37 cellular contexts compared by ENCODE assay signal in the genomic region with DNA sequence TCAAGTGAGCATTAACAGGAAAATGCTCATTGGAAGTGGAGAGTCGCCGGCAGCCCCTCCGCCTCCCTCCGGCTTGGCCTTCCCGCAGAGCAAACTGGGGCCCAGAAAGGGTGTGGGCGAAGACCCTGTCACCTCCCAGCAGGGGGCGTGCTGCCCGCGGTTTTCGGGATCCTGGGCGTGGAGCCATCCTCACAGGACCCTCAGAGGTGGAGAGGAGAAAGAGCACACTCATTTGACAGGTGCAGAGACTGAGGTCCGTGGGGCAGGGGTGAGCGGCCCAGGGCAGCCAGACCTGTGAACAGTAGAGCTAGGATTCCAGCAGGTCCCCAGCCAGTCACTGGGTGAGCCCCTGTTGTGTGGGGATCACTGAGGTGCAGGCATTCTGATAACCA.
A peak's percentile ranks its signal among the peaks of the same experiment; 100 is the strongest.
DNase-seq lines count a peak whose midpoint lies in the region; ATAC-seq and TF ChIP-seq lines count a peak whose summit lies in the region.
"Had no signal": no experiment of that assay in that cellular context is flagged by ENCODE, and none has a peak within 500 bp of the region (broad histone marks: within the 10 kb centered on the region; RNA-seq: fewer than 3 reads in every experiment).

No MANE protein-coding gene starts in this region.

- BruUV-seq in OCI-LY7 (replicated peaks; lab: Mats Ljungman, UMichigan) = no TSS peak

- H4K20me1 ChIP-seq in OCI-LY7 (ENCODE audit: insufficient read depth, low read length) = no peaks in the 10 kb centered on the region

- H3K4me3 ChIP-seq in OCI-LY7 (ENCODE audit: low read depth, low read length, poor library complexity, severe bottlenecking) (no peak overlapping the region), aorta (ENCODE audit: low read length in 2 of 2) (no peak overlapping the region)
- H3K4me3 ChIP-seq: adrenal gland, dorsolateral prefrontal cortex, GM23338, heart left ventricle, neural progenitor cell, SK-N-MC, spleen, uterus had no signal

- POLR2A ChIA-PET in OCI-LY7 (lab: Charles Lee) = no interaction called here

- WGBS in aorta, 2 donors = 68 to 73% methylated on average over 13 of the region's 13 CpGs

- H3K4me3 Mint-ChIP-seq in chondrocyte (ENCODE audit: unreplicated experiment) = no peak overlapping the region
- H3K4me3 Mint-ChIP-seq: activated CD4-positive, alpha-beta memory T cell treated with anti-CD3 and anti-CD28 coated beads for 36 hours; activated T-helper 1 cell treated with anti-CD3 and anti-CD28 coated beads, Interleukin-12 subunit alpha, Interleukin-12 subunit beta, Interleukin-2, Interleukin-4 antibody, amounts not matched to agents 30 ng/mL and 10 ng/mL and 1 ng/mL, durations not matched to agents 14 hours and 24 hours and 36 hours; brain; CD4-positive, alpha-beta memory T cell; GM23338; neural progenitor cell; stimulated activated naive CD8-positive, alpha-beta T cell treated with anti-CD3 and anti-CD28 coated beads, Interleukin-15, Interleukin-2, amounts not matched to agents 100 ng/mL and 50 ng/mL, for 24 hours; T-helper 17 cell had no signal

- CTCF ChIA-PET in OCI-LY7 (lab: Charles Lee; ENCODE audit: unreplicated experiment) = no interaction called here

- H3K36me3 Mint-ChIP-seq in chondrocyte (ENCODE audit: low read depth) = no peaks in the 10 kb centered on the region
- H3K36me3 Mint-ChIP-seq: activated CD4-positive, alpha-beta memory T cell treated with anti-CD3 and anti-CD28 coated beads for 36 hours; brain; CD4-positive, alpha-beta memory T cell; neural progenitor cell had no signal

- no peak overlapping the region for H3K27ac Mint-ChIP-seq in chondrocyte (ENCODE audit: unreplicated experiment)
- H3K27ac Mint-ChIP-seq: activated CD4-positive, alpha-beta memory T cell treated with anti-CD3 and anti-CD28 coated beads for 36 hours; activated T-helper 1 cell treated with anti-CD3 and anti-CD28 coated beads, Interleukin-12 subunit alpha, Interleukin-12 subunit beta, Interleukin-2, Interleukin-4 antibody, amounts not matched to agents 30 ng/mL and 10 ng/mL and 1 ng/mL, durations not matched to agents 14 hours and 24 hours and 36 hours; brain; GM23338; neural progenitor cell; stimulated activated naive CD8-positive, alpha-beta T cell treated with anti-CD3 and anti-CD28 coated beads, Interleukin-15, Interleukin-2, amounts not matched to agents 100 ng/mL and 50 ng/mL, for 24 hours; T-helper 17 cell had no signal

- H3K79me2 ChIP-seq in OCI-LY7 (ENCODE audit: insufficient read depth, low read depth, low read length) = no peaks in the 10 kb centered on the region

- H3K36me3 ChIP-seq in OCI-LY7 (ENCODE audit: insufficient read depth, low read length) (no peaks in the 10 kb centered on the region), aorta (ENCODE audit: control insufficient read depth in 1 of 2, insufficient read depth in 2 of 2, low read length in 1 of 2) (no peaks in the 10 kb centered on the region)
- H3K36me3 ChIP-seq: adrenal gland, heart left ventricle, neural progenitor cell, spleen, uterus had no signal

- ATAC-seq in aorta (ENCODE audit: low FRiP score) = peak; percentile 40
- ATAC-seq: GM23338, heart left ventricle, left ventricle myocardium superior, right cardiac atrium, T-helper 17 cell had no signal

- peaks cover 58% of the 10 kb centered on the region for H3K9me3 Mint-ChIP-seq in chondrocyte (ENCODE audit: low read depth)

- H3K27ac ChIP-seq in OCI-LY7 (ENCODE audit: low read depth, low read length, poor library complexity, severe bottlenecking) (no peak overlapping the region), aorta (ENCODE audit: low read depth in 1 of 2, low read length in 2 of 2) (no peak overlapping the region)
- H3K27ac ChIP-seq: adrenal gland, dorsolateral prefrontal cortex, heart left ventricle, neural progenitor cell, SK-N-MC, spleen, testis, uterus had no signal

- intact Hi-C loops in OCI-LY7 (cut with micrococcal nuclease; ENCODE audit: unreplicated experiment) = no loop called here
- intact Hi-C loops in aorta (cut with DNase I) = no loop called here

- H3K9me2 ChIP-seq in OCI-LY7 (ENCODE audit: insufficient read depth, low read length) = no peaks in the 10 kb centered on the region

- no peaks in the 10 kb centered on the region for H3K27me3 ChIP-seq in aorta (ENCODE audit: control insufficient read depth in 1 of 2, insufficient read depth in 2 of 2, low read length in 1 of 2)
- H3K27me3 ChIP-seq: adrenal gland, heart left ventricle, neural progenitor cell, spleen, testis, uterus had no signal

- H3K4me1 Mint-ChIP-seq in chondrocyte (ENCODE audit: low read depth) = no peaks in the 10 kb centered on the region
- H3K4me1 Mint-ChIP-seq: brain; CD4-positive, alpha-beta memory T cell; GM23338; neural progenitor cell; T-helper 17 cell had no signal

- H3K27me3 Mint-ChIP-seq in chondrocyte (ENCODE audit: low read depth) = no peaks in the 10 kb centered on the region
- H3K27me3 Mint-ChIP-seq: activated CD4-positive, alpha-beta memory T cell treated with anti-CD3 and anti-CD28 coated beads for 36 hours; brain; CD4-positive, alpha-beta memory T cell; stimulated activated naive CD8-positive, alpha-beta T cell treated with anti-CD3 and anti-CD28 coated beads, Interleukin-15, Interleukin-2, amounts not matched to agents 100 ng/mL and 50 ng/mL, for 24 hours; T-helper 17 cell had no signal

- H3K9me3 ChIP-seq in OCI-LY7 (ENCODE audit: low read length) = 0 out of 2 replicates have a peak, but pooled peaks cover 5% of the 10 kb centered on the region
- H3K9me3 ChIP-seq in aorta (ENCODE audit: control insufficient read depth, low read length) = peaks cover 2% of the 10 kb centered on the region
- H3K9me3 ChIP-seq: testis, uterus had no signal

- H2AFZ ChIP-seq in OCI-LY7 (ENCODE audit: low read length) = no peak overlapping the region
- H2AFZ ChIP-seq: GM23338, neural progenitor cell had no signal

- H3K4me1 ChIP-seq in OCI-LY7 (ENCODE audit: insufficient read depth, low read length, poor library complexity, severe bottlenecking) (no peaks in the 10 kb centered on the region), aorta (ENCODE audit: control insufficient read depth in 1 of 2, insufficient read depth in 2 of 2, low read length in 2 of 2) (no peaks in the 10 kb centered on the region)
- H3K4me1 ChIP-seq: adrenal gland, heart left ventricle, neural progenitor cell, spleen, testis, uterus had no signal

- TF ChIP-seq CTCF in OCI-LY7 (conservative IDR thresholded peaks at IDR 0.05; ENCODE audit: low read length) (peak; percentile 30; the same call in 1 of the 2 replicates), chondrocyte (IDR thresholded peaks at IDR 0.05) (peak; percentile 4)

- H3K4me2 ChIP-seq in OCI-LY7 (ENCODE audit: low read length) = no peak overlapping the region
- H3K4me2 ChIP-seq: GM23338, neural progenitor cell had no signal

- DNase-seq in NCI-H748 (lab: John Stamatoyannopoulos, UW; ENCODE audit: unreplicated experiment) (peak; percentile 14), NCI-H748 treated with DMSO at 0.1 percent for 48 hours (lab: John Stamatoyannopoulos, UW) (no peak), OCI-LY7 (ENCODE audit: low spot score) (no peak), chondrocyte (ENCODE audit: low spot score) (no peak), aorta (no peak), amniotic stem cell (lab: John Stamatoyannopoulos, UW) (no peak)
- DNase-seq in activated naive CD4-positive, alpha-beta T cell treated with anti-CD3 and anti-CD28 coated beads, Interleukin-2, amount 50 U/mL, for 16 hours = no peak
- no peak for DNase-seq in activated CD4-positive, alpha-beta T cell treated with anti-CD3 and anti-CD28 coated beads for 48 hours
- DNase-seq: activated CD4-positive, alpha-beta memory T cell treated with anti-CD3 and anti-CD28 coated beads for 36 hours; activated CD4-positive, CD25-positive, alpha-beta regulatory T cell treated with anti-CD3 and anti-CD28 coated beads, Interleukin-2, amount 50 U/mL, for 72 hours; activated CD8-positive, alpha-beta memory T cell treated with anti-CD3 and anti-CD28 coated beads, Interleukin-2, amount 50 U/mL, for 4 hours; activated naive CD4-positive, alpha-beta T cell treated with Interleukin-2 at 50 U/mL for 16 hours; adrenal gland; AML-193; CD4-positive, alpha-beta memory T cell; dorsolateral prefrontal cortex; foreskin melanocyte; heart left ventricle; kidney; left ventricle myocardium superior; NCI-H1105 treated with DMSO at 0.1 percent for 48 hours; NCI-H2029; NCI-H226; NCI-H526 treated with DMSO at 0.1 percent for 48 hours; posterior cingulate gyrus; right cardiac atrium; spleen; stimulated activated CD4-positive, alpha-beta T cell treated with anti-CD3 and anti-CD28 coated beads, Interleukin-2, amount 100 ng/mL, for 24 hours; T-helper 17 cell; uterus had no signal
